In the genomic region with DNA sequence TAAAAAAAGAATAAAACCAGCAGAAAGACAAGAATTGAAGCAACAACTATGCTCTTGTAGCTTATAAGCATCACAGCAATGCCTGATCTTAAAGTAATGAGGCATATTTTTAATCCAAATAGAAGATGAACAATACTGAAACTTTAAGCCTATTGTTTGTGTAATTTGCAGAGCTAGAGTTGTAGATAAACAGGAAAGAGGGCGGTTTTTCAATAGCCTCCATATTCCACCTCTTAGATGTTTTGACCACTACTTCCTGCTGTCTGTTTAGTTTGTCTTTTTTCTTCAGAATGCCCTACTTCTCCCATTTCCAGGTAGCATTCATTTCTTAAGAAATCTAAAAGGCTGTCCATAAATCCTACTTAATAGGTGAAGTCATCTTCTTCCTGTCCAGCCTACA, we compare ENCODE assay signal across 18 cellular contexts.
A peak's percentile ranks its signal among the peaks of the same experiment; 100 is the strongest.
DNase-seq lines count a peak whose midpoint lies in the region.
"Had no signal": no experiment of that assay in that cellular context is flagged by ENCODE, and none has a peak within 500 bp of the region (broad histone marks: within the 10 kb centered on the region; RNA-seq: fewer than 3 reads in every experiment).

No MANE protein-coding gene starts in this region.

- H3K9ac ChIP-seq in BLaER1 (no peak overlapping the region), SK-N-MC (ENCODE audit: insufficient read length) (no peak overlapping the region)

- no peaks in the 10 kb centered on the region for H4K20me1 ChIP-seq in BLaER1

- H3K36me3 Mint-ChIP-seq in CD8-positive, alpha-beta memory T cell: peaks cover 0 to 19% (median 0%) of the 10 kb centered on the region in 3 donors
- H3K36me3 Mint-ChIP-seq in immature natural killer cell: no peaks in the 10 kb centered on the region
- H3K36me3 Mint-ChIP-seq: CD14-positive monocyte had no signal

- no peaks in the 10 kb centered on the region for H3K36me3 ChIP-seq in BLaER1
- no peaks in the 10 kb centered on the region for H3K36me3 ChIP-seq in CD8-positive, alpha-beta memory T cell (ENCODE audit: insufficient read depth, low read length)
- no peaks in the 10 kb centered on the region for H3K36me3 ChIP-seq in SK-N-MC (ENCODE audit: insufficient read depth, low read length)

- H3K4me1 ChIP-seq in BLaER1: 0 out of 2 replicates have a peak, but pooled peaks cover 6% of the 10 kb centered on the region
- H3K4me1 ChIP-seq in CD8-positive, alpha-beta memory T cell (ENCODE audit: insufficient read depth, low read length): no peaks in the 10 kb centered on the region
- H3K4me1 ChIP-seq: Caco-2 had no signal

- H3K27ac ChIP-seq in BLaER1 (no peak overlapping the region), SK-N-MC (peak overlapping the region; percentile 57; the same call in 1 of the 2 replicates)
- H3K27ac ChIP-seq in CD8-positive, alpha-beta memory T cell (ENCODE audit: low read depth, low read length): no peak overlapping the region
- H3K27ac ChIP-seq: HL-60, PC-9 had no signal

- peak in 1 of 5 donors; percentile 10 for DNase-seq in CD8-positive, alpha-beta memory T cell
- DNase-seq in SK-N-MC (ENCODE audit: low read depth, low spot score): no peak
- peak in 1 of 3 donors; percentile 1 for DNase-seq in immature natural killer cell
- DNase-seq in NCI-H69 (lab: John Stamatoyannopoulos, UW): no peak
- no peak for DNase-seq in NCI-H748 (lab: John Stamatoyannopoulos, UW; ENCODE audit: unreplicated experiment)
- no peak for DNase-seq in SW480 (ENCODE audit: low spot score)
- DNase-seq: AML-193, Caco-2, GDM1, H7, IMR-90, NCI-H187, NCI-H2227 treated with DMSO at 0.1 percent for 48 hours, NCI-H510A treated with DMSO at 0.1 percent for 48 hours, PC-9 had no signal

- POLR2A ChIA-PET in CD8-positive, alpha-beta memory T cell (lab: Charles Lee): no interaction called here

- H3K4me3 Mint-ChIP-seq in CD8-positive, alpha-beta memory T cell: peak overlapping the region in 6 of 7 donors; percentile 24 to 73 (median 68)
- peak overlapping the region in 3 of 5 donors; percentile 27 to 61 (median 59) for H3K4me3 Mint-ChIP-seq in immature natural killer cell
- H3K4me3 Mint-ChIP-seq: CD14-positive monocyte had no signal

- CTCF ChIA-PET in CD8-positive, alpha-beta memory T cell (lab: Charles Lee): interaction anchor here (1.3 kb wide), 1 partner anchor 105 kb away, joined by 3 read pairs; no protein-coding TSS in a partner anchor

- H3K9me3 ChIP-seq in BLaER1 (no peaks in the 10 kb centered on the region), SK-N-MC (ENCODE audit: low read depth, low read length) (no peaks in the 10 kb centered on the region)
- H3K9me3 ChIP-seq in CD8-positive, alpha-beta memory T cell (ENCODE audit: low read length): no peaks in the 10 kb centered on the region
- H3K9me3 ChIP-seq: Caco-2 had no signal

- no peaks in the 10 kb centered on the region for H3K9me3 Mint-ChIP-seq in CD8-positive, alpha-beta memory T cell
- H3K9me3 Mint-ChIP-seq in immature natural killer cell: peaks cover 0 to 2% (median 0%) of the 10 kb centered on the region in 6 donors

- peaks cover 0 to 3% of the 10 kb centered on the region in 2 donors for H3K27me3 Mint-ChIP-seq in CD8-positive, alpha-beta memory T cell
- H3K27me3 Mint-ChIP-seq in immature natural killer cell (ENCODE audit: low read depth in 3 of 3): peaks cover 0 to 5% (median 2%) of the 10 kb centered on the region in 3 donors

- H3K27me3 ChIP-seq in BLaER1: no peaks in the 10 kb centered on the region
- no peaks in the 10 kb centered on the region for H3K27me3 ChIP-seq in CD8-positive, alpha-beta memory T cell (ENCODE audit: insufficient read depth, low read length, poor library complexity, severe bottlenecking)

- peak overlapping the region in 6 of 8 donors; percentile 17 to 96 (median 50) for H3K27ac Mint-ChIP-seq in CD8-positive, alpha-beta memory T cell
- peak overlapping the region in 3 of 6 donors; percentile 33 to 47 (median 37) for H3K27ac Mint-ChIP-seq in immature natural killer cell
- H3K27ac Mint-ChIP-seq: CD14-positive monocyte had no signal

- H3K4me3 ChIP-seq in BLaER1: no peak overlapping the region
- no peak overlapping the region for H3K4me3 ChIP-seq in CD8-positive, alpha-beta memory T cell (ENCODE audit: low read length)
- no peak overlapping the region for H3K4me3 ChIP-seq in SK-N-MC
- H3K4me3 ChIP-seq: PC-9 had no signal

- peaks cover 24 to 46% (median 44%) of the 10 kb centered on the region in 3 donors for H3K4me1 Mint-ChIP-seq in CD8-positive, alpha-beta memory T cell
- peaks cover 6 to 16% of the 10 kb centered on the region in 2 donors for H3K4me1 Mint-ChIP-seq in immature natural killer cell
- H3K4me1 Mint-ChIP-seq: CD14-positive monocyte had no signal

- H3K4me2 ChIP-seq in BLaER1: 0 out of 2 replicates have a peak overlapping the region, but pooled peaks have one; percentile 3
- H3K4me2 ChIP-seq: PC-9 had no signal
